9 cellular contexts compared by ENCODE assay signal in the genomic region with DNA sequence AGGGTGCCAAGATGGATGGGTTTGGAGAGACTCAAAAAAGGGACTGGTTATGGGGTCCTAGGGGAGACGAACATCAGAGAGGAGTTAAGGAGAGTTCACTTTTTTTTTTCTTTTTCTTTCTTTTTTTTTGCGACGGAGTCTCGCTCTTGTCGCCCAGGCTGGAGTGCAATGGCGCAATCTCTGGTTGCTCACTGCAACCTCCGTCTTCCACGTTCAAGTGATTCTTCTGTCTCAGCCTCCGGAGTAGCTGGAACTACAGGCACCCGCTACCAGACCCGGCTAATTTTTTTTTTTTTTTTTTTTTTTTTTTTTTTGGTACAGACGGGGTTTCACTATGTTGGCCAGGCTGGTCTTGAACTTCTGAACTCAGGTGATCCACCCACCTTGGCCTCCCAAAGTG. TPM values are rescaled to one million over a fixed set of nuclear protein-coding genes. Genes with fewer than 3 reads are reported as not detected.
DNase-seq lines count a peak whose midpoint lies in the region; ATAC-seq and TF ChIP-seq lines count a peak whose summit lies in the region.
"Had no signal": no experiment of that assay in that cellular context is flagged by ENCODE, and none has a peak within 500 bp of the region (broad histone marks: within the 10 kb centered on the region; RNA-seq: fewer than 3 reads in every experiment).

No MANE protein-coding gene starts in this region.

- H3K4me1 ChIP-seq in CD4-positive, alpha-beta memory T cell (ENCODE audit: insufficient read depth, low read length), result peaks cover 35% of the 10 kb centered on the region
- H3K4me1 ChIP-seq in neutrophil (ENCODE audit: control insufficient read depth in 1 of 2, insufficient read depth in 1 of 2, low read depth in 1 of 2, low read length in 1 of 2) (peaks cover 44 to 48% of the 10 kb centered on the region in 2 experiments), uterus (peaks cover 0 to 11% of the 10 kb centered on the region in 2 donors)

- peaks cover 0 to 3% of the 10 kb centered on the region in 2 donors for H3K36me3 Mint-ChIP-seq in CD4-positive, alpha-beta memory T cell
- H3K36me3 Mint-ChIP-seq in effector memory CD8-positive, alpha-beta T cell (ENCODE audit: insufficient read depth), result no peaks in the 10 kb centered on the region

- peaks cover 12 to 39% (median 23%) of the 10 kb centered on the region in 4 donors for H3K4me1 Mint-ChIP-seq in CD4-positive, alpha-beta memory T cell
- H3K4me1 Mint-ChIP-seq in effector memory CD8-positive, alpha-beta T cell (ENCODE audit: low read depth in 2 of 2), result peaks cover 4 to 12% of the 10 kb centered on the region in 2 donors

- no peaks in the 10 kb centered on the region for H3K36me3 ChIP-seq in CD4-positive, alpha-beta memory T cell (ENCODE audit: insufficient read depth, low read length)
- H3K36me3 ChIP-seq in neutrophil, result no peaks in the 10 kb centered on the region
- no peaks in the 10 kb centered on the region for H3K36me3 ChIP-seq in uterus

- POLR2A ChIA-PET in CD4-positive, alpha-beta memory T cell (lab: Charles Lee; ENCODE audit: partially characterized antibody), result interaction anchor here (1.2 to 2.1 kb wide), 3 partner anchors 38 to 386 kb away, joined by 3 to 8 read pairs (median 5); a partner anchor contains a TSS

- H3K27me3 ChIP-seq in CD4-positive, alpha-beta memory T cell (ENCODE audit: insufficient read depth, low read length), result no peaks in the 10 kb centered on the region
- H3K27me3 ChIP-seq in neutrophil (peaks cover 41% of the 10 kb centered on the region), uterus (no peaks in the 10 kb centered on the region)

- H3K4me3 ChIP-seq in CD4-positive, alpha-beta memory T cell (ENCODE audit: low read length in 2 of 2), result peak overlapping the region; percentile 42 to 63
- H3K4me3 ChIP-seq in NB4 (ENCODE audit: low read depth, low read length) (peak overlapping the region; percentile 51), neutrophil (ENCODE audit: low read depth in 1 of 2, low read length in 1 of 2) (peak overlapping the region; percentile 88 to 91), uterus (peak overlapping the region in 1 of 2 donors; percentile 31)

- peak overlapping the region; percentile 3 to 85 (median 62) for H3K27ac Mint-ChIP-seq in CD4-positive, alpha-beta memory T cell
- no peak overlapping the region for H3K27ac Mint-ChIP-seq in effector memory CD8-positive, alpha-beta T cell

- CTCF ChIA-PET in CD4-positive, alpha-beta memory T cell (lab: Charles Lee; ENCODE audit: partially characterized antibody), result interaction anchor here (1.2 to 3.2 kb wide), 3 partner anchors 13 to 50 kb away, joined by 3 to 24 read pairs (median 3); no protein-coding TSS in a partner anchor

- no peaks in the 10 kb centered on the region for H3K9me3 Mint-ChIP-seq in CD4-positive, alpha-beta memory T cell
- H3K9me3 Mint-ChIP-seq in effector memory CD8-positive, alpha-beta T cell, result no peaks in the 10 kb centered on the region

- H3K27me3 Mint-ChIP-seq in CD4-positive, alpha-beta memory T cell, result peaks cover 0 to 2% of the 10 kb centered on the region in 2 donors
- H3K27me3 Mint-ChIP-seq in effector memory CD8-positive, alpha-beta T cell, result peaks cover 0 to 7% of the 10 kb centered on the region in 2 donors

- H3K9me3 ChIP-seq in CD4-positive, alpha-beta memory T cell (ENCODE audit: control insufficient read depth in 1 of 2, low read length in 2 of 2), result no peaks in the 10 kb centered on the region
- H3K9me3 ChIP-seq in neutrophil (no peaks in the 10 kb centered on the region), uterus (no peaks in the 10 kb centered on the region)

- DNase-seq in CD4-positive, alpha-beta memory T cell, result no peak
- peak; percentile 58 for DNase-seq in NB4 (ENCODE audit: low read depth)
- DNase-seq in effector memory CD8-positive, alpha-beta T cell, result no peak
- DNase-seq in SHP77 treated with DMSO at 0.1 percent for 48 hours (lab: John Stamatoyannopoulos, UW), result no peak
- no peak for DNase-seq in uterus
- no peak for DNase-seq in glomerular visceral epithelial cell (ENCODE audit: extremely low spot score)
- DNase-seq in dermis blood vessel endothelial cell, result no peak

- ATAC-seq in effector memory CD8-positive, alpha-beta T cell (replicated peaks), result no peak

- no peak for TF ChIP-seq POLR2A in NB4 (IDR thresholded peaks at IDR 0.05; ENCODE audit: extremely low read depth, insufficient read length)
- TF ChIP-seq POLR2A in uterus (IDR thresholded peaks at IDR 0.05), result no peak

- intact Hi-C loops in CD4-positive, alpha-beta memory T cell (cut with micrococcal nuclease), result no loop called here
- intact Hi-C loops in uterus (cut with DNase I; ENCODE audit: low total_unique reads), result no loop called here

- no peak for TF ChIP-seq CTCF in NB4 (IDR thresholded peaks at IDR 0.05; ENCODE audit: low read depth, low read length)
- TF ChIP-seq CTCF in neutrophil (IDR thresholded peaks at IDR 0.05), result no peak
- no peak for TF ChIP-seq CTCF in uterus (IDR thresholded peaks at IDR 0.05)

- H3K4me3 Mint-ChIP-seq in CD4-positive, alpha-beta memory T cell, result peak overlapping the region; percentile 84 to 90 (median 86)
- peak overlapping the region; percentile 83 to 85 for H3K4me3 Mint-ChIP-seq in effector memory CD8-positive, alpha-beta T cell

- H3K27ac ChIP-seq in CD4-positive, alpha-beta memory T cell (ENCODE audit: low read depth, low read length), result no peak overlapping the region
- H3K27ac ChIP-seq in neutrophil (peak overlapping the region; percentile 67), uterus (no peak overlapping the region)

RNA-seq across cellular contexts. Expression of a gene that starts 1.2 kb away (rescaled TPM):
- 1 to 10 TPM; 3.8 to 4.0 TPM for total RNA-seq in CD4-positive, alpha-beta memory T cell
- polyA plus RNA-seq in CD4-positive, alpha-beta memory T cell, result 1 to 10 TPM; 4.0 to 5.3 TPM
- 10 to 100 TPM in 1 of 4 donors, 1 to 10 TPM in 2, not detected in 1; 2.0 to 38.1 (median 2.3) TPM for total RNA-seq in uterus
- 1.2 and 3.7 TPM in 2 replicates for total RNA-seq in dermis blood vessel endothelial cell

RNA-seq across cellular contexts. Expression of a gene that starts 16.5 kb away (rescaled TPM):
- total RNA-seq in CD4-positive, alpha-beta memory T cell, result not detected
- polyA plus RNA-seq in CD4-positive, alpha-beta memory T cell, result not detected
- total RNA-seq in uterus (not detected), dermis blood vessel endothelial cell (not detected in 2 replicates)
- total RNA-seq: HT1080 had no signal

RNA-seq across cellular contexts. Expression of a gene that starts 29.0 kb away (rescaled TPM):
- total RNA-seq in CD4-positive, alpha-beta memory T cell, result not detected
- not detected for polyA plus RNA-seq in CD4-positive, alpha-beta memory T cell
- total RNA-seq in uterus, result under 1 TPM in 1 of 4 donors, not detected in 3; 0.76 TPM
- 0.17 TPM in 1 of 2 replicates, not detected in the other for total RNA-seq in dermis blood vessel endothelial cell

RNA-seq across cellular contexts. Expression of a gene that starts 37.8 kb away (rescaled TPM):
- 10 to 100 TPM; 40.5 to 43.9 TPM for total RNA-seq in CD4-positive, alpha-beta memory T cell
- 10 to 100 TPM; 24.3 to 31.5 TPM for polyA plus RNA-seq in CD4-positive, alpha-beta memory T cell
- total RNA-seq in uterus (10 to 100 TPM in 3 of 4 donors, 1 to 10 TPM in 1; 6.1 to 79.4 (median 32.5) TPM), dermis blood vessel endothelial cell (21.6 and 61.4 TPM in 2 replicates)

RNA-seq across cellular contexts. Expression of a gene that starts 38.1 kb away (rescaled TPM):
- 10 to 100 TPM; 34.1 to 35.0 TPM for total RNA-seq in CD4-positive, alpha-beta memory T cell
- polyA plus RNA-seq in CD4-positive, alpha-beta memory T cell, result 10 to 100 TPM; 10.4 to 20.4 TPM
- total RNA-seq in uterus, result 10 to 100 TPM in 3 of 4 donors, 1 to 10 TPM in 1; 5.6 to 37.5 (median 15.2) TPM
- total RNA-seq in dermis blood vessel endothelial cell, result 32.3 and 47.5 TPM in 2 replicates

Comparison
In these comparisons a context has a peak if more than half of its experiments do, and no peak if none do; other contexts are left out.
1. H3K27ac Mint-ChIP-seq: peak in CD4-positive, alpha-beta memory T cell (7 of 7); none in effector memory CD8-positive, alpha-beta T cell (0 of 2).